1 cellular context compared by ENCODE assay signal in the genomic region with DNA sequence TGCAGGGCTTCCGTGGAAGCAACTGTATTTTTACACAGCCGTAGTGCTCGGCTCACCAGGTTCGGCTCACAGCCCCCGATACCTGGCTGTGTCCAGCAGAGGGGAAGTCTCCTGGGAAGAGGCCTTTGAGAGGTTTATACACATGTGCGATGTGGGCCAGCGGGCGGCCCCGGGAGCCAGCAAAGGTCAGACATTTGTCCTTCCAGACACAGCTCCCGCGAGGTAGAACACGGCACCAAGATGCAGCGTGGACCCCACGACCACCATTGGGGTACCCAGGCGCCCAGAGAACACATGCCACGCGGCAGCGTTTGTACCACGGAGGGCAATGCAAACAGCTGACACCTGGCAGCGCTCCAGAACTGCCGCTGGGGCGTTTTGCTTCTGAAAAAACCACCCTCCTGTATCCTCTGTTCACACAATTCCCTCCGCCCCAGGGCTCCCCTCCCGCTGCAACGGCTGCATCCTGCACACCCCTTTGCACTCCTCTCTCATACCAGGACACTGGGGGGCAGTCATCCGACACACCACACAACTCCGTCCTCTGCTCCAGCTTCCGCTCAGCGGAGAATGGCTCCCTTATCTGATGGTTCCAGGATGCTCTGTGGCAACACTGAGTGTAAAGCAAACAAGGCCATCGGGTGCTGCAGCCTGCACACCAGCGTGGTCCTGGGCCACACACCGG.
TF ChIP-seq lines count a peak whose summit lies in the region.

No MANE protein-coding gene starts in this region.

TF ChIP-seq in HepG2, 621 proteins besides CTCF, POLR2A, EP300 and RAD21 (continued from another document and continues in another):
- TF ChIP-seq ZNF18 (CRISPR knock-in tag; IDR thresholded peaks at IDR 0.05; ENCODE audit: insufficient replicate concordance) (peak; percentile 90), ZNF839 (CRISPR knock-in tag; IDR thresholded peaks at IDR 0.05; ENCODE audit: borderline replicate concordance) (peak; percentile 48; the same call in 1 of the 2 replicates), FOXK2 (IDR thresholded peaks at IDR 0.05) (peak; percentile 41; the same call in 1 of the 2 replicates), STAT6 (CRISPR knock-in tag; IDR thresholded peaks at IDR 0.05; ENCODE audit: borderline replicate concordance) (peak; percentile 76; the same call in 1 of the 2 replicates), ZNF446 (CRISPR knock-in tag; IDR thresholded peaks at IDR 0.05) (no peak), ZNF460 (CRISPR knock-in tag; IDR thresholded peaks at IDR 0.05; ENCODE audit: borderline replicate concordance) (no peak), GTF2F1 (IDR thresholded peaks at IDR 0.05; ENCODE audit: low read length) (0 out of 2 replicates have a peak, but pooled peaks have one; percentile 25), ZNF343 (CRISPR knock-in tag; IDR thresholded peaks at IDR 0.05) (peak; percentile 62; the same call in 1 of the 2 replicates), ZNF605 (CRISPR knock-in tag; IDR thresholded peaks at IDR 0.05) (peak; percentile 79), ARID3A (IDR thresholded peaks at IDR 0.05; ENCODE audit: low read depth, low read length) (peak; percentile 57; the same call in 1 of the 2 replicates), ZFP1 (CRISPR knock-in tag; IDR thresholded peaks at IDR 0.05) (0 out of 2 replicates have a peak, but pooled peaks have one; percentile 70), TMF1 (CRISPR knock-in tag; IDR thresholded peaks at IDR 0.05; ENCODE audit: low read depth) (no peak; the same call in 1 of the 2 replicates), UBTF (CRISPR knock-in tag; IDR thresholded peaks at IDR 0.05) (peak; percentile 89), ZNF468 (CRISPR knock-in tag; IDR thresholded peaks at IDR 0.05) (0 out of 2 replicates have a peak, but pooled peaks have one; percentile 53), ZNF607 (CRISPR knock-in tag; IDR thresholded peaks at IDR 0.05; ENCODE audit: borderline replicate concordance) (peak; percentile 66; the same call in 1 of the 2 replicates), ZNF337 (CRISPR knock-in tag; IDR thresholded peaks at IDR 0.05; ENCODE audit: borderline replicate concordance, low read depth) (no peak), KLF15 (CRISPR knock-in tag; IDR thresholded peaks at IDR 0.05; ENCODE audit: borderline replicate concordance) (no peak), NR2F6 (IDR thresholded peaks at IDR 0.05) (no peak), NR2F6 (CRISPR knock-in tag; IDR thresholded peaks at IDR 0.05) (peak; percentile 94), ZNF160 (CRISPR knock-in tag; IDR thresholded peaks at IDR 0.05) (no peak; the same call in 1 of the 2 replicates), KAT7 (CRISPR knock-in tag; IDR thresholded peaks at IDR 0.05; ENCODE audit: borderline replicate concordance) (0 out of 2 replicates have a peak, but pooled peaks have one; percentile 62), GATA4 (IDR thresholded peaks at IDR 0.05; ENCODE audit: borderline replicate concordance, low read depth) (peak; percentile 94), ZBTB37 (CRISPR knock-in tag; IDR thresholded peaks at IDR 0.05) (no peak), ZNF891 (CRISPR knock-in tag; IDR thresholded peaks at IDR 0.05) (peak; percentile 71; the same call in 1 of the 2 replicates), RBFOX2 (IDR thresholded peaks at IDR 0.05; ENCODE audit: low read depth, low read length) (peak; percentile 52; the same call in 1 of the 2 replicates), MATR3 (CRISPR knock-in tag; IDR thresholded peaks at IDR 0.05) (no peak), ZNF576 (CRISPR knock-in tag; IDR thresholded peaks at IDR 0.05) (no peak), MEIS1 (CRISPR knock-in tag; IDR thresholded peaks at IDR 0.05; ENCODE audit: borderline replicate concordance) (peak; percentile 92; the same call in 1 of the 2 replicates), JARID2 (CRISPR knock-in tag; IDR thresholded peaks at IDR 0.05; ENCODE audit: insufficient replicate concordance) (peak; percentile 72), ZNF652 (CRISPR knock-in tag; IDR thresholded peaks at IDR 0.05; ENCODE audit: borderline replicate concordance, low read depth) (no peak), JUND (CRISPR knock-in tag; IDR thresholded peaks at IDR 0.05) (peak; percentile 80), FOXP4 (CRISPR knock-in tag; IDR thresholded peaks at IDR 0.05) (peak; percentile 93), CREB1 (IDR thresholded peaks at IDR 0.05) (0 out of 2 replicates have a peak, but pooled peaks have one; percentile 38), CREB1 (CRISPR knock-in tag; IDR thresholded peaks at IDR 0.05) (peak; percentile 1; the same call in 1 of the 2 replicates), ZNF781 (CRISPR knock-in tag; IDR thresholded peaks at IDR 0.05; ENCODE audit: borderline replicate concordance, not compliant biosample characterization) (peak; percentile 63), SETDB1 (CRISPR knock-in tag; IDR thresholded peaks at IDR 0.05; ENCODE audit: borderline replicate concordance) (no peak)
- TF ChIP-seq, protein P1, sequence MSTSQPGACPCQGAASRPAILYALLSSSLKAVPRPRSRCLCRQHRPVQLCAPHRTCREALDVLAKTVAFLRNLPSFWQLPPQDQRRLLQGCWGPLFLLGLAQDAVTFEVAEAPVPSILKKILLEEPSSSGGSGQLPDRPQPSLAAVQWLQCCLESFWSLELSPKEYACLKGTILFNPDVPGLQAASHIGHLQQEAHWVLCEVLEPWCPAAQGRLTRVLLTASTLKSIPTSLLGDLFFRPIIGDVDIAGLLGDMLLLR (CRISPR knock-in tag; IDR thresholded peaks at IDR 0.05), result no peak
- TF ChIP-seq, protein P2, sequence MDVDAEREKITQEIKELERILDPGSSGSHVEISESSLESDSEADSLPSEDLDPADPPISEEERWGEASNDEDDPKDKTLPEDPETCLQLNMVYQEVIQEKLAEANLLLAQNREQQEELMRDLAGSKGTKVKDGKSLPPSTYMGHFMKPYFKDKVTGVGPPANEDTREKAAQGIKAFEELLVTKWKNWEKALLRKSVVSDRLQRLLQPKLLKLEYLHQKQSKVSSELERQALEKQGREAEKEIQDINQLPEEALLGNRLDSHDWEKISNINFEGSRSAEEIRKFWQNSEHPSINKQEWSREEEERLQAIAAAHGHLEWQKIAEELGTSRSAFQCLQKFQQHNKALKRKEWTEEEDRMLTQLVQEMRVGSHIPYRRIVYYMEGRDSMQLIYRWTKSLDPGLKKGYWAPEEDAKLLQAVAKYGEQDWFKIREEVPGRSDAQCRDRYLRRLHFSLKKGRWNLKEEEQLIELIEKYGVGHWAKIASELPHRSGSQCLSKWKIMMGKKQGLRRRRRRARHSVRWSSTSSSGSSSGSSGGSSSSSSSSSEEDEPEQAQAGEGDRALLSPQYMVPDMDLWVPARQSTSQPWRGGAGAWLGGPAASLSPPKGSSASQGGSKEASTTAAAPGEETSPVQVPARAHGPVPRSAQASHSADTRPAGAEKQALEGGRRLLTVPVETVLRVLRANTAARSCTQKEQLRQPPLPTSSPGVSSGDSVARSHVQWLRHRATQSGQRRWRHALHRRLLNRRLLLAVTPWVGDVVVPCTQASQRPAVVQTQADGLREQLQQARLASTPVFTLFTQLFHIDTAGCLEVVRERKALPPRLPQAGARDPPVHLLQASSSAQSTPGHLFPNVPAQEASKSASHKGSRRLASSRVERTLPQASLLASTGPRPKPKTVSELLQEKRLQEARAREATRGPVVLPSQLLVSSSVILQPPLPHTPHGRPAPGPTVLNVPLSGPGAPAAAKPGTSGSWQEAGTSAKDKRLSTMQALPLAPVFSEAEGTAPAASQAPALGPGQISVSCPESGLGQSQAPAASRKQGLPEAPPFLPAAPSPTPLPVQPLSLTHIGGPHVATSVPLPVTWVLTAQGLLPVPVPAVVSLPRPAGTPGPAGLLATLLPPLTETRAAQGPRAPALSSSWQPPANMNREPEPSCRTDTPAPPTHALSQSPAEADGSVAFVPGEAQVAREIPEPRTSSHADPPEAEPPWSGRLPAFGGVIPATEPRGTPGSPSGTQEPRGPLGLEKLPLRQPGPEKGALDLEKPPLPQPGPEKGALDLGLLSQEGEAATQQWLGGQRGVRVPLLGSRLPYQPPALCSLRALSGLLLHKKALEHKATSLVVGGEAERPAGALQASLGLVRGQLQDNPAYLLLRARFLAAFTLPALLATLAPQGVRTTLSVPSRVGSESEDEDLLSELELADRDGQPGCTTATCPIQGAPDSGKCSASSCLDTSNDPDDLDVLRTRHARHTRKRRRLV (CRISPR knock-in tag; IDR thresholded peaks at IDR 0.05), result no peak
